Comparison of ENCODE assay signal across 22 cellular contexts in genomic region chr9:134031783-134032182, GRCh38.
"Had no signal": no experiment of that assay in that cellular context is flagged by ENCODE, and none has a peak within 500 bp of the region (broad histone marks: within the 10 kb centered on the region; RNA-seq: fewer than 3 reads in every experiment).

No MANE protein-coding gene starts in this region.

- H3K27me3 ChIP-seq: cardiac muscle cell, dorsolateral prefrontal cortex, suprapubic skin, transverse colon, uterus had no signal

- ATAC-seq: stimulated activated naive CD8-positive, alpha-beta T cell treated with anti-CD3 and anti-CD28 coated beads, Interleukin-15, amount 100 ng/mL, for 72 hours had no signal

- H3K9me3 Mint-ChIP-seq: endodermal cell; nephron; stimulated activated naive CD8-positive, alpha-beta T cell treated with anti-CD3 and anti-CD28 coated beads, Interleukin-15, amount 100 ng/mL, for 72 hours had no signal

- H3K4me1 Mint-ChIP-seq: endodermal cell; nephron; stimulated activated naive CD8-positive, alpha-beta T cell treated with anti-CD3 and anti-CD28 coated beads, Interleukin-15, amount 100 ng/mL, for 72 hours had no signal

- H3K27ac Mint-ChIP-seq: activated naive CD8-positive, alpha-beta T cell; endodermal cell; progenitor cell of endocrine pancreas had no signal

- H3K4me1 ChIP-seq: suprapubic skin, transverse colon, uterus had no signal

- H3K27ac ChIP-seq: cardiac muscle cell, epithelial cell of prostate, suprapubic skin, transverse colon, uterus, VCaP had no signal

- DNase-seq: activated CD4-positive, alpha-beta T cell treated with anti-CD3 and anti-CD28 coated beads for 1 hour; activated CD8-positive, alpha-beta memory T cell treated with anti-CD3 and anti-CD28 coated beads for 24 hours; activated CD8-positive, alpha-beta memory T cell treated with anti-CD3 and anti-CD28 coated beads, Interleukin-2, amount 50 U/mL, for 48 hours; activated gamma-delta T cell; activated T-cell treated with anti-CD3 and anti-CD28 coated beads, Interleukin-2, amount 50 U/mL, for 48 hours; dorsolateral prefrontal cortex; endodermal cell; foreskin fibroblast; midbrain; occipital lobe; stimulated activated naive CD8-positive, alpha-beta T cell treated with anti-CD3 and anti-CD28 coated beads, Interleukin-15, amount 100 ng/mL, for 72 hours; T-helper 2 cell; transverse colon; uterus had no signal

- H3K27me3 Mint-ChIP-seq: activated naive CD8-positive, alpha-beta T cell; progenitor cell of endocrine pancreas; stimulated activated naive CD8-positive, alpha-beta T cell treated with anti-CD3 and anti-CD28 coated beads, Interleukin-15, amount 100 ng/mL, for 72 hours had no signal

- H3K4me3 ChIP-seq: cardiac muscle cell, dorsolateral prefrontal cortex, lung, suprapubic skin, transverse colon, uterus had no signal

- H3K36me3 ChIP-seq: uterus had no signal

- H3K9me3 ChIP-seq: suprapubic skin, transverse colon, uterus had no signal

- H3K4me3 Mint-ChIP-seq: activated naive CD8-positive, alpha-beta T cell; endodermal cell; nephron; stimulated activated naive CD8-positive, alpha-beta T cell treated with anti-CD3 and anti-CD28 coated beads, Interleukin-15, amount 100 ng/mL, for 72 hours had no signal
